10 cellular contexts compared by ENCODE assay signal in the genomic region with DNA sequence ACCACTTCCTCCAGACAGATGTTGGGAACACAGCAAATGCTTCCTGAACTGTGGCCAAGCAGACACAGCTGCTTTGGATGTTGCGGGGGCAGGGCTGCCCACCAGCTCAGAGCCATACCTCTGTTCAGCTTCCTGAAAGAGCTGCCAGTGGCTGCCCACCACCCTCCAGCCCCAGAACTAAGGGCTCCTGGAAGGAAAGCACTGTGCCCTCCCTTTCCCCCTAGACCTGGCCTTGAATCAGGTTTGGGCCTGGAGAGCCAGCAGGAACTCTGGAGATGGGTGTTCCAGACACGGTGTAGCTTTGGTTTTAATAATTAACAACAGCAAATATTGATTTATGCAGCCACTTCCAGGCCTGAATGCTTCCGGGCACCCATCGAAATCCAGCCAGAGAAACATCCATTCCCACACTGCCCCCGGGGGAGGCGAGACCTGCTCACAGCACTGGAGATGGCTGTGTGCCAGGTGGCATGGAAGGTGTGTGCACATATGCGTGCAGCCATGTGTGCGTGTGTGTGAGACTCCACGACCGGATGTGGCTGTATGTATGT. TPM values are rescaled to one million over a fixed set of nuclear protein-coding genes. Genes with fewer than 3 reads are reported as not detected.
A peak's percentile ranks its signal among the peaks of the same experiment; 100 is the strongest.
DNase-seq lines count a peak whose midpoint lies in the region; ATAC-seq, FAIRE-seq and TF ChIP-seq lines count a peak whose summit lies in the region.
"Had no signal": no experiment of that assay in that cellular context is flagged by ENCODE, and none has a peak within 500 bp of the region (broad histone marks: within the 10 kb centered on the region; RNA-seq: fewer than 3 reads in every experiment).

No MANE protein-coding gene starts in this region.

- intact Hi-C loops in prostate gland (cut with DNase I), result no loop called here

- no peak for DNase-seq in GM23338 (ENCODE audit: low spot score)
- peak; percentile 77 for DNase-seq in NCI-H2196 (lab: John Stamatoyannopoulos, UW; ENCODE audit: unreplicated experiment)
- no peak for DNase-seq in H1 (ENCODE audit: low read depth in 1 of 2, low spot score in 2 of 2)
- peak; percentile 77 for DNase-seq in prostate gland (ENCODE audit: low spot score)
- DNase-seq in activated CD4-positive, CD25-positive, alpha-beta regulatory T cell (lab: John Stamatoyannopoulos, UW), result no peak
- no peak for DNase-seq in activated CD8-positive, alpha-beta memory T cell treated with anti-CD3 and anti-CD28 coated beads, Interleukin-2, amount 50 U/mL, for 4 hours
- DNase-seq in NCI-H187 treated with DMSO at 0.1 percent for 48 hours (lab: John Stamatoyannopoulos, UW), result no peak
- DNase-seq: psoas muscle had no signal

- H2BK5ac ChIP-seq in H1 (ENCODE audit: low read depth, low read length), result no peak overlapping the region

- H3K4ac ChIP-seq in H1 (replicated peaks; ENCODE audit: insufficient read length, low read depth, low read length), result no peak overlapping the region

- H3K4me3 ChIP-seq in GM23338, result peak overlapping the region; percentile 60; the same call in 1 of the 2 replicates
- no peak overlapping the region for H3K4me3 ChIP-seq in H1 (ENCODE audit: extremely low read depth in 1 of 4, insufficient read depth in 2 of 4, low read depth in 3 of 4, low read length in 4 of 4)
- H3K4me3 ChIP-seq in prostate gland, result no peak overlapping the region
- H3K4me3 ChIP-seq: psoas muscle had no signal

- 89% methylated on average over 10 of the region's 10 CpGs; no CpG with 5 or more reads in 1 of the 2 experiments for WGBS in H1 (ENCODE audit: extremely low coverage in 1 of 2, insufficient coverage in 1 of 2, insufficient read length in 1 of 2, insufficient replicate concordance in 2 of 2, low coverage in 1 of 2, low lambda C conversion rate in 2 of 2, missing lambda C conversion rate in 1 of 2), 2 experiments
- WGBS in prostate gland, result 39% methylated on average over 10 of the region's 10 CpGs

- no peak overlapping the region for H3K27ac Mint-ChIP-seq in GM23338
- H3K27ac Mint-ChIP-seq: activated naive CD4-positive, alpha-beta T cell treated with anti-CD3 and anti-CD28 coated beads, Interleukin-2, amount 50 U/mL, for 24 hours had no signal

- H3K4me2 ChIP-seq in GM23338 (peak overlapping the region; percentile 79), H1 (ENCODE audit: insufficient read depth in 1 of 2, low read depth in 2 of 2, low read length in 2 of 2) (peak overlapping the region in 1 of 2 experiments; percentile 68; a peak in 1 of 4 replicates)

- H4K8ac ChIP-seq in H1 (ENCODE audit: extremely low read depth, insufficient read depth, low read length), result no peak overlapping the region

- H2BK15ac ChIP-seq in H1 (ENCODE audit: low read length), result no peak overlapping the region

- no peak overlapping the region for H3K18ac ChIP-seq in H1 (ENCODE audit: extremely low read depth, low read length)

- no peak overlapping the region for H2AFZ ChIP-seq in GM23338
- H2AFZ ChIP-seq in H1 (ENCODE audit: low read length), result no peak overlapping the region

- no peaks in the 10 kb centered on the region; the same call in 2 of the 3 replicates for H3K36me3 Mint-ChIP-seq in GM23338 (ENCODE audit: low read depth)
- H3K36me3 Mint-ChIP-seq: activated naive CD4-positive, alpha-beta T cell treated with anti-CD3 and anti-CD28 coated beads, Interleukin-2, amount 50 U/mL, for 24 hours had no signal

- 0 out of 2 replicates have a peak overlapping the region, but pooled peaks have one; percentile 60 for H2BK12ac ChIP-seq in H1 (ENCODE audit: low read depth, low read length)

- no peak overlapping the region for H2BK20ac ChIP-seq in H1 (ENCODE audit: low read length)

- H3K79me2 ChIP-seq in GM23338 (replicated peaks; ENCODE audit: insufficient read depth) (no peaks in the 10 kb centered on the region), H1 (ENCODE audit: control insufficient read depth in 1 of 2, insufficient read depth in 2 of 2, low read length in 2 of 2) (no peaks in the 10 kb centered on the region)

- TF ChIP-seq POLR2A in H1 (IDR thresholded peaks at IDR 0.05; ENCODE audit: control extremely low read depth in 1 of 2, low read depth in 2 of 2, low read length in 2 of 2), result no peak
- TF ChIP-seq POLR2A in prostate gland (IDR thresholded peaks at IDR 0.05), result no peak

- H3K27me3 ChIP-seq in GM23338 (ENCODE audit: insufficient read depth) (peaks cover 11% of the 10 kb centered on the region), H1 (replicated peaks in 1 of 4; ENCODE audit: control insufficient read depth in 3 of 4, extremely low read depth in 1 of 4, insufficient read depth in 3 of 4, low read length in 3 of 4) (peaks cover 0 to 22% (median 13%) of the 10 kb centered on the region in 4 experiments; a peak in 5 of 7 replicates), prostate gland (replicated peaks; ENCODE audit: insufficient read depth) (no peaks in the 10 kb centered on the region)

- peaks cover 26% of the 10 kb centered on the region for H3K27me3 Mint-ChIP-seq in GM23338 (ENCODE audit: insufficient read depth, low read depth, poor library complexity)

- TF ChIP-seq RAD21 in H1 (IDR thresholded peaks at IDR 0.05 in 1 of 2, conservative IDR thresholded peaks at IDR 0.05 in 1 of 2; ENCODE audit: low read depth in 2 of 2, low read length in 2 of 2), result no peak

- POLR2A ChIA-PET in H1 (lab: Charles Lee; ENCODE audit: partially characterized antibody), result interaction anchor here (0.6 to 2.9 kb wide), 3 partner anchors 9 to 348 kb away, joined by 4 to 14 read pairs (median 6); no protein-coding TSS in a partner anchor

- H3K27ac ChIP-seq in GM23338 (ENCODE audit: low read depth) (no peak overlapping the region), H1 (ENCODE audit: low read depth, low read length) (no peak overlapping the region), prostate gland (peak overlapping the region; percentile 67 to 82)
- H3K27ac ChIP-seq: psoas muscle had no signal

- peaks cover 3% of the 10 kb centered on the region for H3K23me2 ChIP-seq in H1 (ENCODE audit: low read depth, low read length)

- no peak overlapping the region for H2AK5ac ChIP-seq in H1 (ENCODE audit: low read depth, low read length)

- no peak overlapping the region for H3K56ac ChIP-seq in H1 (replicated peaks; ENCODE audit: insufficient read length, low read depth, low read length)

- H3K4me1 ChIP-seq in GM23338 (ENCODE audit: insufficient read depth), result peaks cover 16% of the 10 kb centered on the region
- peaks cover 0 to 21% (median 17%) of the 10 kb centered on the region in 4 experiments; a peak in 6 of 7 replicates for H3K4me1 ChIP-seq in H1 (replicated peaks in 1 of 4; ENCODE audit: control insufficient read depth in 3 of 4, insufficient read depth in 4 of 4, low read length in 3 of 4)
- peaks cover 32% of the 10 kb centered on the region for H3K4me1 ChIP-seq in prostate gland (replicated peaks)
- H3K4me1 ChIP-seq: psoas muscle had no signal

- no peak for TF ChIP-seq EP300 in H1 (IDR thresholded peaks at IDR 0.05; ENCODE audit: borderline replicate concordance in 1 of 2, low read depth in 2 of 2, low read length in 2 of 2)

- no peaks in the 10 kb centered on the region for H3K9me3 ChIP-seq in H1 (ENCODE audit: insufficient read depth in 2 of 2, low read depth in 1 of 2, low read length in 1 of 2)
- no peaks in the 10 kb centered on the region for H3K9me3 ChIP-seq in prostate gland
- H3K9me3 ChIP-seq: psoas muscle had no signal

- H4K91ac ChIP-seq in H1 (replicated peaks; ENCODE audit: insufficient read length, low read length), result no peak overlapping the region

- no peak for ATAC-seq in GM23338
- no peak for ATAC-seq in GM18517 (IDR thresholded peaks at IDR 0.05; ENCODE audit: unreplicated experiment)
- ATAC-seq: psoas muscle had no signal

- no peak overlapping the region for H3K14ac ChIP-seq in H1 (ENCODE audit: insufficient read length)

- FAIRE-seq in H1 (lab: Jason Lieb, UNC), result no peak

- TF ChIP-seq CTCF in GM23338 (conservative IDR thresholded peaks at IDR 0.05; ENCODE audit: low read depth in 2 of 2) (no peak), H1 (IDR thresholded peaks at IDR 0.05; ENCODE audit: control extremely low read depth in 1 of 3, insufficient read depth in 1 of 3, low read depth in 1 of 3, low read length in 3 of 3) (no peak), prostate gland (IDR thresholded peaks at IDR 0.05) (no peak)

- no peak overlapping the region; a peak in 1 of 7 replicates for H3K9ac ChIP-seq in H1 (replicated peaks in 1 of 4; ENCODE audit: extremely low read depth in 1 of 4, low read depth in 3 of 4, low read length in 3 of 4)

- no peaks in the 10 kb centered on the region; the same call in 1 of the 2 replicates for H4K20me1 ChIP-seq in GM23338 (replicated peaks; ENCODE audit: insufficient read depth)
- H4K20me1 ChIP-seq in H1 (replicated peaks in 1 of 2; ENCODE audit: control insufficient read depth in 1 of 2, insufficient read depth in 2 of 2, low read length in 2 of 2), result peaks cover 3 to 11% of the 10 kb centered on the region in 2 experiments

- no peak overlapping the region for H4K5ac ChIP-seq in H1 (ENCODE audit: insufficient read length, low read depth, low read length)

- no peaks in the 10 kb centered on the region for H3K79me1 ChIP-seq in H1 (ENCODE audit: low read depth, low read length)

- H3K36me3 ChIP-seq in GM23338 (ENCODE audit: insufficient read depth), result no peaks in the 10 kb centered on the region
- H3K36me3 ChIP-seq in H1 (ENCODE audit: control insufficient read depth in 2 of 4, insufficient read depth in 4 of 4, low read length in 3 of 4), result no peaks in the 10 kb centered on the region
- no peaks in the 10 kb centered on the region for H3K36me3 ChIP-seq in prostate gland

- peak overlapping the region; percentile 24; the same call in 1 of the 3 replicates for H3K4me3 Mint-ChIP-seq in GM23338

- H3K23ac ChIP-seq in H1 (ENCODE audit: insufficient read length), result peak overlapping the region; percentile 18

- H3K9me3 Mint-ChIP-seq in GM23338, result no peaks in the 10 kb centered on the region
- H3K9me3 Mint-ChIP-seq: activated naive CD4-positive, alpha-beta T cell treated with anti-CD3 and anti-CD28 coated beads, Interleukin-2, amount 50 U/mL, for 24 hours had no signal

- H3K4me1 Mint-ChIP-seq in GM23338, result peaks cover 22% of the 10 kb centered on the region

- H2BK120ac ChIP-seq in H1 (replicated peaks; ENCODE audit: low read depth, low read length), result no peak overlapping the region

- H3K9me2 ChIP-seq in GM23338 (ENCODE audit: insufficient read depth), result no peaks in the 10 kb centered on the region

- CTCF ChIA-PET in H1 (lab: Charles Lee; ENCODE audit: partially characterized antibody), result interaction anchor here (0.8 to 2.3 kb wide), 6 partner anchors 11 to 114 kb away, joined by 3 to 6 read pairs (median 4); a partner anchor contains a TSS

- peaks cover 7% of the 10 kb centered on the region; the same call in 1 of the 2 replicates for H3F3A ChIP-seq in GM23338 (replicated peaks; ENCODE audit: low read depth)

RNA-seq across cellular contexts. Expression of a gene that starts 45.7 kb away (rescaled TPM):
- total RNA-seq in GM23338 (2014; rRNA removed; shearing (Covaris generic)), result 5.9 and 6.6 TPM in 2 replicates
- polyA plus RNA-seq in GM23338 (2016; fragmentation: Nextera tagmentation; extraction: Ambion mirVana) (4.3 and 5.0 TPM in 2 replicates), H1 (2011; rRNA removed) (8.4 and 9.9 TPM in 2 replicates)
- total RNA-seq in H1 (2021; fragmentation: NEBNext Ultra II Directional; extraction: Animal tissue kit (Norgen Biotek cat#: 25700)), result 7.8 and 8.4 TPM in 2 replicates
- 8.0 TPM for polyA plus RNA-seq in H1 (2011; cell fraction: cytosol; rRNA removed)
- 26.1 TPM for polyA plus RNA-seq in H1 (2011; cell fraction: nucleus; rRNA removed)
- polyA plus RNA-seq in H1 (2012, experiment 1 of 2), result 6.9 to 9.7 TPM (median 8.3 TPM) in 4 replicates
- 7.0 TPM for polyA plus RNA-seq in H1 (2012, experiment 2 of 2)
- polyA plus RNA-seq in H1 (2013, experiment 1 of 2), result 5.6 TPM
- 6.1 TPM for polyA plus RNA-seq in H1 (2013, experiment 2 of 2)
- 7.7 and 11.9 TPM in 2 replicates for polyA minus RNA-seq in H1 (2011; rRNA and poly(A)+ RNA removed)
- polyA minus RNA-seq in H1 (2011; cell fraction: cytosol; rRNA and poly(A)+ RNA removed), result 4.9 TPM
- polyA minus RNA-seq in H1 (2011; cell fraction: nucleus; rRNA and poly(A)+ RNA removed), result 6.0 TPM
- total RNA-seq in prostate gland, result 10 to 100 TPM; 22.9 to 36.1 TPM

Comparison
In these comparisons a context has a peak if more than half of its experiments do, and no peak if none do; other contexts are left out.
1. DNase-seq: peak in NCI-H2196 (single experiment) and prostate gland (single experiment); none in GM23338 (single experiment), H1 (0 of 2), activated CD4-positive, CD25-positive, alpha-beta regulatory T cell (0 of 4), activated CD8-positive, alpha-beta memory T cell treated with anti-CD3 and anti-CD28 coated beads, Interleukin-2, amount 50 U/mL, for 4 hours (single experiment) and NCI-H187 treated with DMSO at 0.1 percent for 48 hours (single experiment).
2. H3K27ac ChIP-seq: peak in prostate gland (2 of 2); none in GM23338 (single experiment) and H1 (single experiment).